In genomic region chr11:64245401-64245796, GRCh38 we compare ENCODE assay signal across 8 cellular contexts. TPM values are rescaled to one million over a fixed set of nuclear protein-coding genes. Genes with fewer than 3 reads are reported as not detected.
DNase-seq lines count a peak whose midpoint lies in the region; ATAC-seq and TF ChIP-seq lines count a peak whose summit lies in the region.

No MANE protein-coding gene starts in this region.

- H3K36me3 Mint-ChIP-seq in stimulated activated memory B cell treated with anti-CD40 and anti-IgM and Interleukin-4, amounts not matched to agents 10 μg/mL and 1 μg/mL and 100 μg/mL, for 72 hours, result peaks cover 18% of the 10 kb centered on the region

- H3K36me3 ChIP-seq in MM.1S (replicated peaks; ENCODE audit: insufficient read depth, low read length) (no peaks in the 10 kb centered on the region), ascending aorta (peaks cover 11 to 13% of the 10 kb centered on the region in 2 donors), iPS-20b (ENCODE audit: insufficient read depth, low read depth, low read length) (peaks cover 21% of the 10 kb centered on the region; the same call in 1 of the 2 replicates)

- TF ChIP-seq CTCF in C4-2B (conservative IDR thresholded peaks at IDR 0.05) (no peak), MM.1S (IDR thresholded peaks at IDR 0.05; ENCODE audit: low read length) (no peak), ascending aorta (IDR thresholded peaks at IDR 0.05) (no peak)

- no peaks in the 10 kb centered on the region for H3K9me3 Mint-ChIP-seq in stimulated activated memory B cell treated with anti-CD40 and anti-IgM and Interleukin-4, amounts not matched to agents 10 μg/mL and 1 μg/mL and 100 μg/mL, for 72 hours

- no peaks in the 10 kb centered on the region for H3K27me3 Mint-ChIP-seq in stimulated activated memory B cell treated with anti-CD40 and anti-IgM and Interleukin-4, amounts not matched to agents 10 μg/mL and 1 μg/mL and 100 μg/mL, for 72 hours

- H3K9me2 ChIP-seq in MM.1S (replicated peaks; ENCODE audit: insufficient read depth, low read length), result no peaks in the 10 kb centered on the region

- H3K4me2 ChIP-seq in MM.1S (ENCODE audit: low read depth, low read length), result peak overlapping the region; percentile 84

- no peaks in the 10 kb centered on the region for H3K9me3 ChIP-seq in MM.1S (replicated peaks; ENCODE audit: insufficient read depth, low read length)
- H3K9me3 ChIP-seq in ascending aorta, result no peaks in the 10 kb centered on the region
- H3K9me3 ChIP-seq in iPS-20b (ENCODE audit: insufficient read depth, low read depth, low read length), result no peaks in the 10 kb centered on the region

- no peak overlapping the region for H2AFZ ChIP-seq in MM.1S (ENCODE audit: low read length)

- H3K27me3 ChIP-seq in MM.1S (replicated peaks; ENCODE audit: insufficient read depth, low read length) (peaks cover 3% of the 10 kb centered on the region; the same call in 1 of the 2 replicates), ascending aorta (no peaks in the 10 kb centered on the region), iPS-20b (ENCODE audit: insufficient read depth, low read length) (no peaks in the 10 kb centered on the region)

- H3K4me3 ChIP-seq in MM.1S (ENCODE audit: low read length), result peak overlapping the region; percentile 99
- peak overlapping the region; percentile 68 to 79 for H3K4me3 ChIP-seq in ascending aorta
- H3K4me3 ChIP-seq in iPS-20b (ENCODE audit: low read length), result peak overlapping the region; percentile 95

- H3K4me1 ChIP-seq in MM.1S (ENCODE audit: low read length) (peaks cover 9% of the 10 kb centered on the region), ascending aorta (peaks cover 15 to 26% of the 10 kb centered on the region in 2 donors), iPS-20b (ENCODE audit: insufficient read depth, low read length) (peaks cover 25% of the 10 kb centered on the region)

- ATAC-seq in stimulated activated memory B cell treated with anti-CD40 and anti-IgM and Interleukin-4, amounts not matched to agents 10 μg/mL and 1 μg/mL and 100 μg/mL, for 72 hours, result no peak

- H3K27ac Mint-ChIP-seq in stimulated activated memory B cell treated with anti-CD40 and anti-IgM and Interleukin-4, amounts not matched to agents 10 μg/mL and 1 μg/mL and 100 μg/mL, for 72 hours, result peak overlapping the region; percentile 88

- H3F3A ChIP-seq in MM.1S (ENCODE audit: insufficient read depth, low read length), result peaks cover 15% of the 10 kb centered on the region

- intact Hi-C loops in ascending aorta (cut with DNase I), result no loop called here

- H3K9ac ChIP-seq in MM.1S (ENCODE audit: low read length), result peak overlapping the region; percentile 86
- peak overlapping the region; percentile 95; the same call in 1 of the 2 replicates for H3K9ac ChIP-seq in iPS-20b (ENCODE audit: low read depth, low read length)

- no peaks in the 10 kb centered on the region for H4K20me1 ChIP-seq in MM.1S (ENCODE audit: insufficient read depth, low read length)

- H3K4me3 Mint-ChIP-seq in stimulated activated memory B cell treated with anti-CD40 and anti-IgM and Interleukin-4, amounts not matched to agents 10 μg/mL and 1 μg/mL and 100 μg/mL, for 72 hours, result peak overlapping the region; percentile 95

- DNase-seq in MM.1S (peak; percentile 29), ascending aorta (ENCODE audit: low spot score in 2 of 2) (peak in 1 of 2 donors; percentile 85), cortex of kidney (lab: John Stamatoyannopoulos, UW) (no peak), hepatic stellate cell (ENCODE audit: low spot score) (no peak), SHP77 (lab: John Stamatoyannopoulos, UW) (no peak)

- H3K27ac ChIP-seq in C4-2B (peak overlapping the region; percentile 97), MM.1S (ENCODE audit: low read length) (peak overlapping the region; percentile 47; the same call in 1 of the 2 replicates), ascending aorta (peak overlapping the region; percentile 80 to 94), iPS-20b (ENCODE audit: low read length) (peak overlapping the region; percentile 88)

- peaks cover 56% of the 10 kb centered on the region for H3K4me1 Mint-ChIP-seq in stimulated activated memory B cell treated with anti-CD40 and anti-IgM and Interleukin-4, amounts not matched to agents 10 μg/mL and 1 μg/mL and 100 μg/mL, for 72 hours

- peaks cover 40% of the 10 kb centered on the region for H3K79me2 ChIP-seq in MM.1S (ENCODE audit: low read length)

RNA-seq across cellular contexts. Expression of gene PPP1R14B, which starts 1.3 kb away (rescaled TPM):
- 85.7 TPM for total RNA-seq in ascending aorta

RNA-seq across cellular contexts. Expression of gene FKBP2, which starts 4.5 kb away (rescaled TPM):
- total RNA-seq in ascending aorta, result 17.7 TPM

RNA-seq across cellular contexts. Expression of gene PLCB3, which starts 5.9 kb away (rescaled TPM):
- 54.0 TPM for total RNA-seq in ascending aorta

RNA-seq across cellular contexts. Expression of gene VEGFB, which starts 11.0 kb away (rescaled TPM):
- total RNA-seq in ascending aorta, result 188 TPM

RNA-seq across cellular contexts. Expression of gene DNAJC4, which starts 15.1 kb away (rescaled TPM):
- 43.1 TPM for total RNA-seq in ascending aorta

Comparison
In these comparisons a context has a peak if more than half of its experiments do, and no peak if none do; other contexts are left out.
1. H3K27ac ChIP-seq: peak in every context shown above with its lines; median percentile 97 in C4-2B; 88 in iPS-20b; 87 in ascending aorta; 47 in MM.1S.